Comparison of ENCODE assay signal across 8 cellular contexts in the genomic region with DNA sequence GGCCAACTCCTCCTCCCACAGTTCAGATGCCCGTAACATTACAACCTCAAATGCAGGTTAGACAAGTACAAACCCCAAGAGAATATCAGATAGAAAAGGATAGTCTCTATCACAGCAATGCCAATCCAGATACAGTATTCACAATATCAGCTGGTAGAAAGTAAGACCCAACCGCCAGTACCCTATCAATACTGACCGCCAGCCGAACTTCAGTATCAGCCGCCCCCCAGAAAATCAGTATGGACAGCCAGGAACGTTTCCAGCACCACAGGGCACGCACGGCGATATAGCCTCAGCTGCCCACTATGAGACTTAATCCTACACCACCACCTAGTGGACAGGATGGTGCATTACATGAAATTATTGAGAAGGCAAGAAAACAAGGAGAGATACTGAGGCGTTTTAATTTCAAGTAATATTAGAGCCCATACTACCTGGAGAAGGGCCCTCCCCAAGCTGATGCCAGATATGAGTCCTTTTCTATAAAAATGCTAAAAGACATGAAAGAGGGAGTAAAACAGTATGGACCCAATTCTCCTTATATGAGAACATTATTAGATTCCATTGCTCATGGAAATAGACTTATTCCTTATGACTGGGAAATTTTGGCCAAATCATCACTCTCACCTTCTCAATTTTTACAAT. TPM values are rescaled to one million over a fixed set of nuclear protein-coding genes. Genes with fewer than 3 reads are reported as not detected.
DNase-seq lines count a peak whose midpoint lies in the region; ATAC-seq and TF ChIP-seq lines count a peak whose summit lies in the region.

No MANE protein-coding gene starts in this region.

- peak; percentile 85 for TF ChIP-seq CTCF in choroid plexus epithelial cell (conservative IDR thresholded peaks at IDR 0.05; ENCODE audit: low read depth, low read length)

- ATAC-seq in HG02885 (IDR thresholded peaks at IDR 0.05; ENCODE audit: poor library complexity, unreplicated experiment) (peak; percentile 53), left lobe of liver (peak; percentile 100), GM19452 (IDR thresholded peaks at IDR 0.05; ENCODE audit: unreplicated experiment) (no peak)

- no peak overlapping the region for H3K4me3 ChIP-seq in choroid plexus epithelial cell (ENCODE audit: low read depth, low read length)

- DNase-seq in CD1c-positive myeloid dendritic cell (ENCODE audit: extremely low spot score) (peak; percentile 84), NCI-H524 (lab: John Stamatoyannopoulos, UW) (peak; percentile 70 to 87), choroid plexus epithelial cell (ENCODE audit: low read depth) (peak; percentile 85), left lobe of liver (ENCODE audit: low spot score) (peak; percentile 54)
- DNase-seq in activated CD4-positive, CD25-positive, alpha-beta regulatory T cell treated with anti-CD3 and anti-CD28 coated beads, Interleukin-2, amount 50 U/mL, for 72 hours = peak; percentile 48
- DNase-seq in stimulated activated CD4-positive, alpha-beta T cell treated with anti-CD3 and anti-CD28 coated beads, TNF-alpha, amount 100 ng/mL, for 24 hours (ENCODE audit: low read depth in 3 of 3) = peak; percentile 22 to 46 (median 25)

RNA-seq across cellular contexts. Expression of a gene that starts 17.6 kb away (rescaled TPM):
- 20.2 TPM for total RNA-seq in left lobe of liver

Comparison
In these comparisons a context has a peak if more than half of its experiments do, and no peak if none do; other contexts are left out.
1. DNase-seq: peak in every context shown above with its lines; median percentile 85 in choroid plexus epithelial cell; 84 in CD1c-positive myeloid dendritic cell; 78 in NCI-H524; 54 in left lobe of liver; 48 in activated CD4-positive, CD25-positive, alpha-beta regulatory T cell treated with anti-CD3 and anti-CD28 coated beads, Interleukin-2, amount 50 U/mL, for 72 hours; 25 in stimulated activated CD4-positive, alpha-beta T cell treated with anti-CD3 and anti-CD28 coated beads, TNF-alpha, amount 100 ng/mL, for 24 hours.